Comparison of ENCODE assay signal across 9 cellular contexts in genomic region chr18:60053747-60054304, GRCh38.
A peak's percentile ranks its signal among the peaks of the same experiment; 100 is the strongest.
DNase-seq lines count a peak whose midpoint lies in the region; FAIRE-seq and TF ChIP-seq lines count a peak whose summit lies in the region.
"Had no signal": no experiment of that assay in that cellular context is flagged by ENCODE, and none has a peak within 500 bp of the region (broad histone marks: within the 10 kb centered on the region; RNA-seq: fewer than 3 reads in every experiment).

No MANE protein-coding gene starts in this region.

- H2BK5ac ChIP-seq in H9 (ENCODE audit: insufficient read length, low read length) = no peak overlapping the region

- H3T11ph ChIP-seq in H9 (ENCODE audit: low read length) = no peak overlapping the region

- H3K27me3 ChIP-seq in H9 (ENCODE audit: insufficient read depth, low read length) (no peaks in the 10 kb centered on the region), stomach (no peaks in the 10 kb centered on the region)

- TF ChIP-seq CTCF in H9 (conservative IDR thresholded peaks at IDR 0.05) (no peak), fibroblast of the aortic adventitia (IDR thresholded peaks at IDR 0.05; ENCODE audit: insufficient read depth, low read length) (no peak), stomach (IDR thresholded peaks at IDR 0.05) (no peak)

- no peak overlapping the region for H2AFZ ChIP-seq in H9 (ENCODE audit: low read length)

- H3K4me3 ChIP-seq in fibroblast of the aortic adventitia (ENCODE audit: low read depth, low read length) (peak overlapping the region; percentile 7), stomach (no peak overlapping the region)

- H3K27me3 Mint-ChIP-seq in H9 (ENCODE audit: low read depth) = no peaks in the 10 kb centered on the region
- no peaks in the 10 kb centered on the region for H3K27me3 Mint-ChIP-seq in T-helper 2 cell treated with Interferon-gamma antibody and Interleukin-4, amounts not matched to agents 5 μg/mL and 100 μg/mL, for 36 hours (ENCODE audit: low read depth)

- in situ Hi-C loops in ACHN (cut with HindIII; ENCODE audit: low pct_ligation_motif_present, low pct_unique_long_range_greater_than_20kb, low sequenced_read_pairs) = no loop called here

- H4K20me1 ChIP-seq in H9 (ENCODE audit: control insufficient read depth, insufficient read depth, insufficient read length) = no peaks in the 10 kb centered on the region

- peaks cover 3 to 12% of the 10 kb centered on the region in 2 experiments; a peak in 3 of 4 replicates for H3K4me1 Mint-ChIP-seq in H9
- no peaks in the 10 kb centered on the region for H3K4me1 Mint-ChIP-seq in T-helper 2 cell treated with Interferon-gamma antibody and Interleukin-4, amounts not matched to agents 5 μg/mL and 100 μg/mL, for 36 hours (ENCODE audit: low read depth)

- H2BK20ac ChIP-seq in H9 (ENCODE audit: low read depth, low read length, poor library complexity, severe bottlenecking) = no peak overlapping the region

- H2BK15ac ChIP-seq in H9 (ENCODE audit: low read depth, low read length) = no peak overlapping the region

- H3K36me3 Mint-ChIP-seq in H9 (ENCODE audit: insufficient read depth in 1 of 3, low read depth in 3 of 3) = peaks cover 2 to 8% (median 3%) of the 10 kb centered on the region in 3 experiments; a peak in 5 of 7 replicates
- H3K36me3 Mint-ChIP-seq in T-helper 2 cell treated with Interferon-gamma antibody and Interleukin-4, amounts not matched to agents 5 μg/mL and 100 μg/mL, for 36 hours (ENCODE audit: low read depth) = no peaks in the 10 kb centered on the region

- peak overlapping the region in 1 of 3 experiments; percentile 88; a peak in 3 of 7 replicates for H3K27ac Mint-ChIP-seq in H9
- no peak overlapping the region for H3K27ac Mint-ChIP-seq in T-helper 2 cell treated with Interferon-gamma antibody and Interleukin-4, amounts not matched to agents 5 μg/mL and 100 μg/mL, for 36 hours

- H3K27ac ChIP-seq in H9 (ENCODE audit: insufficient read length, low read depth, low read length) = no peak overlapping the region
- H3K27ac ChIP-seq in stomach = no peak overlapping the region

- H3K79me1 ChIP-seq in H9 (ENCODE audit: insufficient read depth, low read depth, low read length, poor library complexity, severe bottlenecking) = no peaks in the 10 kb centered on the region

- intact Hi-C loops in stomach (cut with DNase I; ENCODE audit: low total_unique reads) = no loop called here

- H3K9me3 ChIP-seq in H9 (ENCODE audit: control insufficient read depth, low read depth, low read length) (no peaks in the 10 kb centered on the region), stomach (peaks cover 0 to 6% (median 0%) of the 10 kb centered on the region in 4 donors)

- no peak overlapping the region for H2BK12ac ChIP-seq in H9 (ENCODE audit: insufficient read length, low read depth, low read length)

- TF ChIP-seq EP300 in stomach (IDR thresholded peaks at IDR 0.05) = no peak

- no peak overlapping the region for H3K9ac ChIP-seq in H9 (ENCODE audit: extremely low read depth, insufficient read length, low read length)

- no peak overlapping the region for H3K23ac ChIP-seq in H9 (ENCODE audit: insufficient read length, low read depth, low read length)

- H3K79me2 ChIP-seq in H9 (ENCODE audit: insufficient read depth, low read length) = no peaks in the 10 kb centered on the region

- TF ChIP-seq POLR2A in stomach (IDR thresholded peaks at IDR 0.05) = no peak

- H3K4me2 ChIP-seq in H9 (ENCODE audit: insufficient read depth, insufficient read length, low read length) = no peak overlapping the region

- no peak overlapping the region for H2AK5ac ChIP-seq in H9 (ENCODE audit: insufficient read length, low read length)

- H4K91ac ChIP-seq in H9 (ENCODE audit: insufficient read length, low read depth, low read length) = no peak overlapping the region

- H2BK120ac ChIP-seq in H9 (ENCODE audit: low read depth, low read length, poor library complexity, severe bottlenecking) = no peak overlapping the region

- no peaks in the 10 kb centered on the region for H3K23me2 ChIP-seq in H9 (ENCODE audit: insufficient read length, low read depth, low read length, poor library complexity, severe bottlenecking)

- peak; percentile 99 for FAIRE-seq in RCC 7860 (lab: Jason Lieb, UNC)
- FAIRE-seq: endometrium had no signal

- peaks cover 4 to 19% of the 10 kb centered on the region in 2 experiments; a peak in 4 of 5 replicates for H3K9me3 Mint-ChIP-seq in H9
- no peaks in the 10 kb centered on the region for H3K9me3 Mint-ChIP-seq in T-helper 2 cell treated with Interferon-gamma antibody and Interleukin-4, amounts not matched to agents 5 μg/mL and 100 μg/mL, for 36 hours

- H3K56ac ChIP-seq in H9 (ENCODE audit: insufficient read length, low read depth, low read length) = no peak overlapping the region

- no peak overlapping the region for H3K4ac ChIP-seq in H9 (ENCODE audit: low read depth, low read length)

- DNase-seq in ACHN (peak; percentile 97), H9 (peak; percentile 35), RCC 7860 (ENCODE audit: low spot score) (peak; percentile 99), fibroblast of the aortic adventitia (ENCODE audit: low read depth) (peak; percentile 94), stomach (no peak), NCI-H187 (lab: John Stamatoyannopoulos, UW) (no peak), germinal center (ENCODE audit: low spot score) (no peak)
- no peak for DNase-seq in T-helper 2 cell treated with Interferon-gamma antibody and Interleukin-4, amounts not matched to agents 5 μg/mL and 100 μg/mL, for 36 hours (ENCODE audit: low spot score)

- H3K36me3 ChIP-seq in stomach = no peaks in the 10 kb centered on the region

- no peak overlapping the region for H3K14ac ChIP-seq in H9 (ENCODE audit: insufficient read depth, low read length)

- H4K8ac ChIP-seq in H9 (replicated peaks; ENCODE audit: insufficient read length, low read depth, low read length) = no peak overlapping the region

- H4K5ac ChIP-seq in H9 (ENCODE audit: insufficient read length, low read depth, low read length) = no peak overlapping the region

- no peak overlapping the region for H3K4me3 Mint-ChIP-seq in H9
- H3K4me3 Mint-ChIP-seq in T-helper 2 cell treated with Interferon-gamma antibody and Interleukin-4, amounts not matched to agents 5 μg/mL and 100 μg/mL, for 36 hours = no peak overlapping the region

- H3K18ac ChIP-seq in H9 (ENCODE audit: insufficient read length, low read depth, low read length) = no peak overlapping the region

- no CpG with 5 or more reads among the region's 8 CpGs for WGBS in H9 (ENCODE audit: extremely low coverage, insufficient read length, low lambda C conversion rate)
- WGBS in stomach, 5 donors = 54 to 61% (median 58%) methylated on average over 8 of the region's 8 CpGs

- 0 out of 2 replicates have a peak, but pooled peaks cover 2% of the 10 kb centered on the region for H3K4me1 ChIP-seq in H9 (ENCODE audit: insufficient read depth, low read length)
- H3K4me1 ChIP-seq in stomach = no peaks in the 10 kb centered on the region

Comparison
In these comparisons a context has a peak if more than half of its experiments do, and no peak if none do; other contexts are left out.
1. DNase-seq: peak in ACHN (single experiment), H9 (single experiment), RCC 7860 (single experiment) and fibroblast of the aortic adventitia (single experiment); none in stomach (single experiment), T-helper 2 cell treated with Interferon-gamma antibody and Interleukin-4, amounts not matched to agents 5 μg/mL and 100 μg/mL, for 36 hours (single experiment), NCI-H187 (0 of 2) and germinal center (single experiment).